Comparison of ENCODE assay signal across 10 cellular contexts in the genomic region with DNA sequence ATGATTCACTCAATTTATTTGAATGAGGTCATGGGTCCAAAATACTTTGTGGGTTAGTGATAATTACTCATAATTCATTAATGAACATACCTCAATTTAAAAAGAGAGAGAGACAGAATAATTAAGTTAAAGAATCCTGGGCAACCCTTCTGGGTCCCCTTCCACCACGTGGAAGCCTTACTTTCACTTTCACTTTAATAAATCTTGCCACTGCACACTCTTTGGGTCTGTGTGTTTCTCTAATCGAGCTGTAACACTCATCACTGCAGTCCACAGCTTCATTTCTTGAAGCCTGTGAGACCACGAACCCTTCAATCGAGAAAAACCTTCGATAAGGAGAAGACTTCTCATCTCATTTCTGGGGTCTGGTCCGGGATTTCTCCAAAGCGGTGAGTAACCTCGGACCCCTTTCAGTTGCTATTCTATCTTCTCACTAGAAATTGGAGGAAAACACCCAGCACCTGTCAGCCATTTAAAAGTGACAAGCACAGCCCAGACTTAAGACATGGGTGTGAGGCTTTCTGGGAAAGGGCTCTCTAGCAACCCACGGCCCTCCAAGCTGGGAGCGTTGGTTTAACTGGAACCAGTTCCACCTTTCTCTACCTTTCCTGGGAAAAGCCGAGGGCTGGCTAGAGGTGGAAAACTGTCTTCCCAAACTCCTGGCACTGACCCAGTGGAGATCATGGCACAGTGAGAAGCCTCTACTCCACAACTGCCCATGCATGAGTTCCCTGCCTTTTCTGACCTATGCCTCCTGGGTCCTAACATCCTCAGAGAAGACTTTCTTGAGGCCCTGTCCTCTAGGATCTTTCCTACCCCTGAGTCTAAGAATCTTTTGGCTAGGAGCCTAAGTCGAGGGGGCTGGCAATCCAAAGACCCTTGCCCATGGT.
DNase-seq lines count a peak whose midpoint lies in the region; ATAC-seq, FAIRE-seq and TF ChIP-seq lines count a peak whose summit lies in the region.
"Had no signal": no experiment of that assay in that cellular context is flagged by ENCODE, and none has a peak within 500 bp of the region (broad histone marks: within the 10 kb centered on the region; RNA-seq: fewer than 3 reads in every experiment).

No MANE protein-coding gene starts in this region.

- no peak for DNase-seq in activated T-cell treated with anti-CD3 and anti-CD28 coated beads, Interleukin-2, amount 50 U/mL, for 4 hours
- DNase-seq in activated T-cell treated with anti-CD3 and anti-CD28 coated beads for 4 hours, result no peak
- DNase-seq in fibroblast of villous mesenchyme (ENCODE audit: low read depth), result peak; percentile 38
- no peak for DNase-seq in stimulated activated naive CD8-positive, alpha-beta T cell treated with anti-CD3 and anti-CD28 coated beads, Interleukin-15, Interleukin-2, amounts not matched to agents 100 U/mL and 50 U/mL, for 24 hours
- DNase-seq in H54 (ENCODE audit: insufficient read length, low spot score), result no peak
- DNase-seq: DMS153 had no signal

- peaks cover 28% of the 10 kb centered on the region for H3K4me1 Mint-ChIP-seq in activated T-cell treated with anti-CD3 and anti-CD28 coated beads, Interleukin-2, amount 50 U/mL, for 4 hours (ENCODE audit: low read depth)

- no peak for ATAC-seq in activated T-cell treated with anti-CD3 and anti-CD28 coated beads, Interleukin-2, amount 50 U/mL, for 4 hours
- peak; percentile 58 for ATAC-seq in stimulated activated naive CD8-positive, alpha-beta T cell treated with anti-CD3 and anti-CD28 coated beads, Interleukin-15, Interleukin-2, amounts not matched to agents 100 U/mL and 50 U/mL, for 24 hours
- ATAC-seq in GM21786 (IDR thresholded peaks at IDR 0.05; ENCODE audit: unreplicated experiment), result no peak
- ATAC-seq in GM19328 (IDR thresholded peaks at IDR 0.05; ENCODE audit: unreplicated experiment), result no peak

- TF ChIP-seq CTCF in SU-DHL-6 (IDR thresholded peaks at IDR 0.05; ENCODE audit: insufficient read depth, low read length, poor library complexity, severe bottlenecking) (no peak), fibroblast of villous mesenchyme (IDR thresholded peaks at IDR 0.05; ENCODE audit: insufficient read depth, low read depth, low read length) (no peak)

- FAIRE-seq in H54 (lab: Jason Lieb, UNC), result no peak

- no peaks in the 10 kb centered on the region for H3K9me3 ChIP-seq in SU-DHL-6 (ENCODE audit: insufficient read depth, low read length)
- H3K9me3 ChIP-seq: SJSA1 had no signal

- H4K20me1 ChIP-seq in SU-DHL-6 (ENCODE audit: low read depth, low read length), result no peaks in the 10 kb centered on the region

- H3K36me3 ChIP-seq in SU-DHL-6 (ENCODE audit: low read length), result no peaks in the 10 kb centered on the region
- H3K36me3 ChIP-seq: SJSA1 had no signal

- no peak overlapping the region for H3K9ac ChIP-seq in SU-DHL-6 (ENCODE audit: low read length)

- no peak for TF ChIP-seq POLR2A in H54 (IDR thresholded peaks at IDR 0.05; ENCODE audit: low read depth, low read length)

- peak overlapping the region; percentile 13 for H3K4me2 ChIP-seq in SU-DHL-6 (ENCODE audit: low read depth, low read length, poor library complexity, severe bottlenecking)

- peak overlapping the region; percentile 26 for H2AFZ ChIP-seq in SU-DHL-6 (ENCODE audit: low read depth, low read length, severe bottlenecking)

- H3K79me2 ChIP-seq in SU-DHL-6 (ENCODE audit: insufficient read depth, low read length), result no peaks in the 10 kb centered on the region

- no peaks in the 10 kb centered on the region for H3K27me3 Mint-ChIP-seq in activated T-cell treated with anti-CD3 and anti-CD28 coated beads, Interleukin-2, amount 50 U/mL, for 4 hours (ENCODE audit: low read depth)

- peaks cover 2% of the 10 kb centered on the region for H3K36me3 Mint-ChIP-seq in activated T-cell treated with anti-CD3 and anti-CD28 coated beads, Interleukin-2, amount 50 U/mL, for 4 hours (ENCODE audit: insufficient read depth)

- H3K4me3 Mint-ChIP-seq in activated T-cell treated with anti-CD3 and anti-CD28 coated beads, Interleukin-2, amount 50 U/mL, for 4 hours, result peak overlapping the region; percentile 59

- H3K9me2 ChIP-seq in SU-DHL-6 (replicated peaks; ENCODE audit: insufficient read depth, low read length), result no peaks in the 10 kb centered on the region

- H3K27me3 ChIP-seq in SU-DHL-6 (ENCODE audit: low read length), result no peaks in the 10 kb centered on the region
- H3K27me3 ChIP-seq: SJSA1 had no signal

- H3F3A ChIP-seq in SU-DHL-6 (ENCODE audit: insufficient read depth), result no peaks in the 10 kb centered on the region

- no peak overlapping the region for H3K4me3 ChIP-seq in SU-DHL-6 (ENCODE audit: insufficient read depth, low read length, poor library complexity, severe bottlenecking)
- peak overlapping the region; percentile 15 for H3K4me3 ChIP-seq in fibroblast of villous mesenchyme (ENCODE audit: low read depth, low read length)
- H3K4me3 ChIP-seq: SJSA1 had no signal

- H3K9me3 Mint-ChIP-seq in activated T-cell treated with anti-CD3 and anti-CD28 coated beads, Interleukin-2, amount 50 U/mL, for 4 hours, result peaks cover 14% of the 10 kb centered on the region

- no peak overlapping the region for H3K27ac ChIP-seq in SU-DHL-6 (ENCODE audit: low read depth, low read length)
- H3K27ac ChIP-seq: SJSA1 had no signal
